ENCODE assay signal across 2 cellular contexts in genomic region chr14:68691031-68691864, GRCh38.
TF ChIP-seq lines count a peak whose summit lies in the region.

No MANE protein-coding gene starts in this region.

TF ChIP-seq in H1, 55 proteins besides CTCF, POLR2A, EP300 and RAD21 (continued from another document):
- TF ChIP-seq E2F6 (IDR thresholded peaks at IDR 0.05): no peak

TF ChIP-seq in neural cell, 6 proteins besides CTCF, POLR2A, EP300 and RAD21 (continued from another document):
- TF ChIP-seq REST (IDR thresholded peaks at IDR 0.05; ENCODE audit: borderline replicate concordance): no peak
- TF ChIP-seq TAF1 (IDR thresholded peaks at IDR 0.05; ENCODE audit: low read depth): no peak
